ENCODE assay signal across 8 cellular contexts in the genomic region with DNA sequence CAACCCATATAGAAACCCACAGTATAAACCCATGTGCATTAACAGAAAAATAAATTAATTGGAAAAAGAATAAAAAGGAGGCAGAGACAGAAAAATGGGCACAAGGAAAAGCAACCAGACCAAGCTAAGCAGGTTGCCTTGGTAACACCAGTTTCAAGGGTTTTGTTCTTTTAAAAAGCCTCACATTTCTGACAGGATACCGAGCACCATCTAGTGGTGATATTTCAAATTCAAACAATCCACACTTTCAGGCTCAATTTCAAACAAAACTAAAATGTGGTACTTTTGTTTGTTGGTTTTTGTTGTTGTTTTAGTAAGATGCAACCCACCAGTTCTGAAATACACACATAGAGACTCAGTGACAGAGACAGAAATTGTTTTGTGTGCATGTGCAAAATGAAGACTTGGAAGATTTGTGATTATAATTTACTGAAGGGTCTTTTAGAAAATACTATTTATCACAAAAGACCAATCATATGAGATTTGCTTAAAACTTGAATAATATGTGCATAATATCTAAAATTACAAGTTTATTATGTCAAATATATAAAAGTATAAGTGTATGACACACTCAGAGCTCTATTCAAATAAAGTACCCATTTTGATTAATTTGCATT.
DNase-seq lines count a peak whose midpoint lies in the region; ATAC-seq and TF ChIP-seq lines count a peak whose summit lies in the region.

No MANE protein-coding gene starts in this region.

- H3K4me1 ChIP-seq in left ventricle myocardium inferior (no peaks in the 10 kb centered on the region), smooth muscle cell (ENCODE audit: low read depth) (no peaks in the 10 kb centered on the region)

- CTCF ChIA-PET in HEK293T (lab: Yijun Ruan, JAX): interaction anchor here (0.6 to 2.0 kb wide), 5 partner anchors 16 to 1250 kb away, joined by 3 to 14 read pairs (median 5); no protein-coding TSS in a partner anchor

- DNase-seq in left ventricle myocardium inferior (no peak), Right ventricle myocardium inferior (ENCODE audit: missing footprints) (no peak), HEK293T (ENCODE audit: extremely low spot score) (peak; percentile 37), M059J (ENCODE audit: low read depth) (peak; percentile 64), SHP77 (lab: John Stamatoyannopoulos, UW) (peak; percentile 50 to 73), fibroblast of villous mesenchyme (ENCODE audit: low read depth) (peak; percentile 28), smooth muscle cell (lab: John Stamatoyannopoulos, UW; ENCODE audit: unreplicated experiment) (no peak), sciatic nerve (ENCODE audit: low spot score) (no peak)

- TF ChIP-seq CTCF in left ventricle myocardium inferior (IDR thresholded peaks at IDR 0.05; ENCODE audit: borderline replicate concordance) (peak; percentile 50), fibroblast of villous mesenchyme (IDR thresholded peaks at IDR 0.05; ENCODE audit: insufficient read depth, low read depth, low read length) (peak; percentile 46), smooth muscle cell (IDR thresholded peaks at IDR 0.05; ENCODE audit: borderline replicate concordance, insufficient read depth, poor library complexity, severe bottlenecking) (peak; percentile 76)

- POLR2A ChIA-PET in HEK293T (lab: Yijun Ruan, JAX): no interaction called here

- intact Hi-C loops in left ventricle myocardium inferior (cut with micrococcal nuclease) (no loop called here), Right ventricle myocardium inferior (cut with DNase I) (no loop called here), sciatic nerve (cut with DNase I) (no loop called here)

- H3F3A ChIP-seq in smooth muscle cell (ENCODE audit: low read depth): no peaks in the 10 kb centered on the region

- no peak overlapping the region for H2AFZ ChIP-seq in smooth muscle cell (ENCODE audit: low read depth)

- no peaks in the 10 kb centered on the region for H3K79me2 ChIP-seq in smooth muscle cell (ENCODE audit: low read depth)

- 4% methylated on average over 1 of the region's 1 CpG for WGBS in smooth muscle cell (ENCODE audit: low lambda C conversion rate)

- H3K27me3 ChIP-seq in left ventricle myocardium inferior (ENCODE audit: low read depth) (no peaks in the 10 kb centered on the region), smooth muscle cell (ENCODE audit: low read depth) (no peaks in the 10 kb centered on the region)

- no peak overlapping the region for H3K9ac ChIP-seq in smooth muscle cell (ENCODE audit: low read depth)

- no peak for ATAC-seq in Right ventricle myocardium inferior
- no peak for ATAC-seq in sciatic nerve

- H3K27ac ChIP-seq in left ventricle myocardium inferior (replicated peaks) (no peak overlapping the region), smooth muscle cell (ENCODE audit: low read depth) (no peak overlapping the region)

- H3K36me3 ChIP-seq in left ventricle myocardium inferior (no peaks in the 10 kb centered on the region), smooth muscle cell (ENCODE audit: low read depth) (no peaks in the 10 kb centered on the region)

- no peak overlapping the region for H3K4me2 ChIP-seq in smooth muscle cell

- no peak overlapping the region for H3K4me3 ChIP-seq in left ventricle myocardium inferior
- H3K4me3 ChIP-seq in fibroblast of villous mesenchyme (ENCODE audit: low read depth, low read length): no peak overlapping the region
- no peak overlapping the region for H3K4me3 ChIP-seq in smooth muscle cell

- H3K9me3 ChIP-seq in left ventricle myocardium inferior (replicated peaks): no peaks in the 10 kb centered on the region
- no peaks in the 10 kb centered on the region for H3K9me3 ChIP-seq in smooth muscle cell (replicated peaks; ENCODE audit: low read depth)

- no peaks in the 10 kb centered on the region for H4K20me1 ChIP-seq in smooth muscle cell (ENCODE audit: low read depth)

TF ChIP-seq in HEK293T, 16 proteins besides CTCF, POLR2A, EP300 and RAD21:
- TF ChIP-seq CTBP1 (IDR thresholded peaks at IDR 0.05; ENCODE audit: borderline replicate concordance): no peak
- no peak for TF ChIP-seq ZNF384 (IDR thresholded peaks at IDR 0.05)
- no peak for TF ChIP-seq BHLHE40 (IDR thresholded peaks at IDR 0.05; ENCODE audit: borderline replicate concordance)
- no peak for TF ChIP-seq FOXK2 (IDR thresholded peaks at IDR 0.05)
- no peak for TF ChIP-seq ARNT (IDR thresholded peaks at IDR 0.05)
- TF ChIP-seq FOXM1 (IDR thresholded peaks at IDR 0.05; ENCODE audit: borderline replicate concordance): no peak
- no peak for TF ChIP-seq FOXA1 (IDR thresholded peaks at IDR 0.05)
- no peak for TF ChIP-seq SUZ12 (IDR thresholded peaks at IDR 0.05)
- no peak for TF ChIP-seq NFRKB (IDR thresholded peaks at IDR 0.05)
- TF ChIP-seq TARDBP (IDR thresholded peaks at IDR 0.05): no peak
- TF ChIP-seq ELF4 (IDR thresholded peaks at IDR 0.05): no peak
- no peak for TF ChIP-seq HDGF (IDR thresholded peaks at IDR 0.05; ENCODE audit: borderline replicate concordance)
- no peak for TF ChIP-seq LEF1 (IDR thresholded peaks at IDR 0.05; ENCODE audit: borderline replicate concordance)
- TF ChIP-seq, protein P1, sequence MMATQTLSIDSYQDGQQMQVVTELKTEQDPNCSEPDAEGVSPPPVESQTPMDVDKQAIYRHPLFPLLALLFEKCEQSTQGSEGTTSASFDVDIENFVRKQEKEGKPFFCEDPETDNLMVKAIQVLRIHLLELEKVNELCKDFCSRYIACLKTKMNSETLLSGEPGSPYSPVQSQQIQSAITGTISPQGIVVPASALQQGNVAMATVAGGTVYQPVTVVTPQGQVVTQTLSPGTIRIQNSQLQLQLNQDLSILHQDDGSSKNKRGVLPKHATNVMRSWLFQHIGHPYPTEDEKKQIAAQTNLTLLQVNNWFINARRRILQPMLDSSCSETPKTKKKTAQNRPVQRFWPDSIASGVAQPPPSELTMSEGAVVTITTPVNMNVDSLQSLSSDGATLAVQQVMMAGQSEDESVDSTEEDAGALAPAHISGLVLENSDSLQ (IDR thresholded peaks at IDR 0.05): no peak
- TF ChIP-seq L3MBTL2 (conservative IDR thresholded peaks at IDR 0.05): no peak
- no peak for TF ChIP-seq SP1 (IDR thresholded peaks at IDR 0.05)

Comparison
In these comparisons a context has a peak if more than half of its experiments do, and no peak if none do; other contexts are left out.
1. DNase-seq: peak in HEK293T (single experiment), M059J (single experiment), SHP77 (2 of 2) and fibroblast of villous mesenchyme (single experiment); none in left ventricle myocardium inferior (single experiment), Right ventricle myocardium inferior (single experiment), smooth muscle cell (single experiment) and sciatic nerve (single experiment).
2. Peak in every context shown above with its lines, with median percentiles within 50 percentile points of each other: CTCF ChIP-seq.